Comparison of ENCODE assay signal across 1 cellular context in the genomic region with DNA sequence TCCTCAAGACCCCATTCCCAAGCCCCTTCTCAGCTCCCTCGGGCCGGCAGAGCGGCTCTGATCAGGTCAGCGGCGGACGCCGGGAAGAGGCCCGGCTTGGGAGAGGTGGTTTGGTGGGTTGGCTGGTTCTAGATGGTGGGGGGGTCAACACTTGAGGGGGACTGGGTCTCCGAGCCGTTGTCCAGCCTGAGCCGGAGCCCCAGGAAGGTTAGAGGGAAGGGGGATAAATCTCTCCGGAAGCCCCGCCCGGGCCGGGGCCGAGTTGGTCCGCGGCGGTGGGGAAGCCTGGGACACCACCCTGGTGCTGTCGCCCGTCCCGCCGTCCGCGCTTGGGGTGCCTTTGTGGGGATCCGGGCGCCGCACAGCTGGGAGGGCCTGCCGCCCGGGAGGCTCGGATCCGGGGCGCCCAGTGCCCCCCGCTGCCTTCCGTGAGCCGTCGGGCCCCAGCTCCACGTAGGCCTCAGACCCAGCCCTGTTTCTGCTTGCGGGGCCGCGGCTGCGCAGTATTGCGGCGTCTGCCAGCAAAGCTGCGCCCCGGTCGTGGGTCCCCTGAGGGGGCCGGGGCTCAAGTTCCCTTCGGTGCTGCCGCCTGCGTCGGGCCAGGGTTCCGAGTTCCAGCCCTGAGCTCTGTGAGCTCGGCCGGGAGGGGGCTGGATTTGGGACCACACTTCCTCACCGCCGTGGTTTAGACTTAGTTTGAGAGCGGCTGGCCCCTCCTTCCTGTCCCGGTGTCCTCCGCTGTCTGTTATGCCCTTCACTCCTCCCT.
TF ChIP-seq lines count a peak whose summit lies in the region.

No MANE protein-coding gene starts in this region.

TF ChIP-seq in HepG2, 621 proteins besides CTCF, POLR2A, EP300 and RAD21 (continued from another document and continues in another):
- TF ChIP-seq, protein P1, sequence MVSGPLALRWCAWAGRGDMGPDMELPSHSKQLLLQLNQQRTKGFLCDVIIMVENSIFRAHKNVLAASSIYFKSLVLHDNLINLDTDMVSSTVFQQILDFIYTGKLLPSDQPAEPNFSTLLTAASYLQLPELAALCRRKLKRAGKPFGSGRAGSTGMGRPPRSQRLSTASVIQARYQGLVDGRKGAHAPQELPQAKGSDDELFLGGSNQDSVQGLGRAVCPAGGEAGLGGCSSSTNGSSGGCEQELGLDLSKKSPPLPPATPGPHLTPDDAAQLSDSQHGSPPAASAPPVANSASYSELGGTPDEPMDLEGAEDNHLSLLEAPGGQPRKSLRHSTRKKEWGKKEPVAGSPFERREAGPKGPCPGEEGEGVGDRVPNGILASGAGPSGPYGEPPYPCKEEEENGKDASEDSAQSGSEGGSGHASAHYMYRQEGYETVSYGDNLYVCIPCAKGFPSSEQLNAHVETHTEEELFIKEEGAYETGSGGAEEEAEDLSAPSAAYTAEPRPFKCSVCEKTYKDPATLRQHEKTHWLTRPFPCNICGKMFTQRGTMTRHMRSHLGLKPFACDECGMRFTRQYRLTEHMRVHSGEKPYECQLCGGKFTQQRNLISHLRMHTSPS (CRISPR knock-in tag; IDR thresholded peaks at IDR 0.05; ENCODE audit: low read depth): no peak
- TF ChIP-seq NR2F1 (CRISPR knock-in tag; IDR thresholded peaks at IDR 0.05): no peak
- TF ChIP-seq, protein P2, sequence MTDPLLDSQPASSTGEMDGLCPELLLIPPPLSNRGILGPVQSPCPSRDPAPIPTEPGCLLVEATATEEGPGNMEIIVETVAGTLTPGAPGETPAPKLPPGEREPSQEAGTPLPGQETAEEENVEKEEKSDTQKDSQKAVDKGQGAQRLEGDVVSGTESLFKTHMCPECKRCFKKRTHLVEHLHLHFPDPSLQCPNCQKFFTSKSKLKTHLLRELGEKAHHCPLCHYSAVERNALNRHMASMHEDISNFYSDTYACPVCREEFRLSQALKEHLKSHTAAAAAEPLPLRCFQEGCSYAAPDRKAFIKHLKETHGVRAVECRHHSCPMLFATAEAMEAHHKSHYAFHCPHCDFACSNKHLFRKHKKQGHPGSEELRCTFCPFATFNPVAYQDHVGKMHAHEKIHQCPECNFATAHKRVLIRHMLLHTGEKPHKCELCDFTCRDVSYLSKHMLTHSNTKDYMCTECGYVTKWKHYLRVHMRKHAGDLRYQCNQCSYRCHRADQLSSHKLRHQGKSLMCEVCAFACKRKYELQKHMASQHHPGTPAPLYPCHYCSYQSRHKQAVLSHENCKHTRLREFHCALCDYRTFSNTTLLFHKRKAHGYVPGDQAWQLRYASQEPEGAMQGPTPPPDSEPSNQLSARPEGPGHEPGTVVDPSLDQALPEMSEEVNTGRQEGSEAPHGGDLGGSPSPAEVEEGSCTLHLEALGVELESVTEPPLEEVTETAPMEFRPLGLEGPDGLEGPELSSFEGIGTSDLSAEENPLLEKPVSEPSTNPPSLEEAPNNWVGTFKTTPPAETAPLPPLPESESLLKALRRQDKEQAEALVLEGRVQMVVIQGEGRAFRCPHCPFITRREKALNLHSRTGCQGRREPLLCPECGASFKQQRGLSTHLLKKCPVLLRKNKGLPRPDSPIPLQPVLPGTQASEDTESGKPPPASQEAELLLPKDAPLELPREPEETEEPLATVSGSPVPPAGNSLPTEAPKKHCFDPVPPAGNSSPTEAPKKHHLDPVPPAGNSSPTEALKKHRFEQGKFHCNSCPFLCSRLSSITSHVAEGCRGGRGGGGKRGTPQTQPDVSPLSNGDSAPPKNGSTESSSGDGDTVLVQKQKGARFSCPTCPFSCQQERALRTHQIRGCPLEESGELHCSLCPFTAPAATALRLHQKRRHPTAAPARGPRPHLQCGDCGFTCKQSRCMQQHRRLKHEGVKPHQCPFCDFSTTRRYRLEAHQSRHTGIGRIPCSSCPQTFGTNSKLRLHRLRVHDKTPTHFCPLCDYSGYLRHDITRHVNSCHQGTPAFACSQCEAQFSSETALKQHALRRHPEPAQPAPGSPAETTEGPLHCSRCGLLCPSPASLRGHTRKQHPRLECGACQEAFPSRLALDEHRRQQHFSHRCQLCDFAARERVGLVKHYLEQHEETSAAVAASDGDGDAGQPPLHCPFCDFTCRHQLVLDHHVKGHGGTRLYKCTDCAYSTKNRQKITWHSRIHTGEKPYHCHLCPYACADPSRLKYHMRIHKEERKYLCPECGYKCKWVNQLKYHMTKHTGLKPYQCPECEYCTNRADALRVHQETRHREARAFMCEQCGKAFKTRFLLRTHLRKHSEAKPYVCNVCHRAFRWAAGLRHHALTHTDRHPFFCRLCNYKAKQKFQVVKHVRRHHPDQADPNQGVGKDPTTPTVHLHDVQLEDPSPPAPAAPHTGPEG (CRISPR knock-in tag; IDR thresholded peaks at IDR 0.05): peak; percentile 44; the same call in 1 of the 2 replicates
- TF ChIP-seq, protein P3, sequence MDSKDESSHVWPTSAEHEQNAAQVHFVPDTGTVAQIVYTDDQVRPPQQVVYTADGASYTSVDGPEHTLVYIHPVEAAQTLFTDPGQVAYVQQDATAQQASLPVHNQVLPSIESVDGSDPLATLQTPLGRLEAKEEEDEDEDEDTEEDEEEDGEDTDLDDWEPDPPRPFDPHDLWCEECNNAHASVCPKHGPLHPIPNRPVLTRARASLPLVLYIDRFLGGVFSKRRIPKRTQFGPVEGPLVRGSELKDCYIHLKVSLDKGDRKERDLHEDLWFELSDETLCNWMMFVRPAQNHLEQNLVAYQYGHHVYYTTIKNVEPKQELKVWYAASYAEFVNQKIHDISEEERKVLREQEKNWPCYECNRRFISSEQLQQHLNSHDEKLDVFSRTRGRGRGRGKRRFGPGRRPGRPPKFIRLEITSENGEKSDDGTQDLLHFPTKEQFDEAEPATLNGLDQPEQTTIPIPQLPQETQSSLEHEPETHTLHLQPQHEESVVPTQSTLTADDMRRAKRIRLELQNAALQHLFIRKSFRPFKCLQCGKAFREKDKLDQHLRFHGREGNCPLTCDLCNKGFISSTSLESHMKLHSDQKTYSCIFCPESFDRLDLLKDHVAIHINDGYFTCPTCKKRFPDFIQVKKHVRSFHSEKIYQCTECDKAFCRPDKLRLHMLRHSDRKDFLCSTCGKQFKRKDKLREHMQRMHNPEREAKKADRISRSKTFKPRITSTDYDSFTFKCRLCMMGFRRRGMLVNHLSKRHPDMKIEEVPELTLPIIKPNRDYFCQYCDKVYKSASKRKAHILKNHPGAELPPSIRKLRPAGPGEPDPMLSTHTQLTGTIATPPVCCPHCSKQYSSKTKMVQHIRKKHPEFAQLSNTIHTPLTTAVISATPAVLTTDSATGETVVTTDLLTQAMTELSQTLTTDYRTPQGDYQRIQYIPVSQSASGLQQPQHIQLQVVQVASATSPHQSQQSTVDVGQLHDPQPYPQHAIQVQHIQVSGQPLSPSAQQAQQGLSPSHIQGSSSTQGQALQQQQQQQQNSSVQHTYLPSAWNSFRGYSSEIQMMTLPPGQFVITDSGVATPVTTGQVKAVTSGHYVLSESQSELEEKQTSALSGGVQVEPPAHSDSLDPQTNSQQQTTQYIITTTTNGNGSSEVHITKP (CRISPR knock-in tag; IDR thresholded peaks at IDR 0.05; ENCODE audit: low read depth): no peak
- TF ChIP-seq, protein P4, sequence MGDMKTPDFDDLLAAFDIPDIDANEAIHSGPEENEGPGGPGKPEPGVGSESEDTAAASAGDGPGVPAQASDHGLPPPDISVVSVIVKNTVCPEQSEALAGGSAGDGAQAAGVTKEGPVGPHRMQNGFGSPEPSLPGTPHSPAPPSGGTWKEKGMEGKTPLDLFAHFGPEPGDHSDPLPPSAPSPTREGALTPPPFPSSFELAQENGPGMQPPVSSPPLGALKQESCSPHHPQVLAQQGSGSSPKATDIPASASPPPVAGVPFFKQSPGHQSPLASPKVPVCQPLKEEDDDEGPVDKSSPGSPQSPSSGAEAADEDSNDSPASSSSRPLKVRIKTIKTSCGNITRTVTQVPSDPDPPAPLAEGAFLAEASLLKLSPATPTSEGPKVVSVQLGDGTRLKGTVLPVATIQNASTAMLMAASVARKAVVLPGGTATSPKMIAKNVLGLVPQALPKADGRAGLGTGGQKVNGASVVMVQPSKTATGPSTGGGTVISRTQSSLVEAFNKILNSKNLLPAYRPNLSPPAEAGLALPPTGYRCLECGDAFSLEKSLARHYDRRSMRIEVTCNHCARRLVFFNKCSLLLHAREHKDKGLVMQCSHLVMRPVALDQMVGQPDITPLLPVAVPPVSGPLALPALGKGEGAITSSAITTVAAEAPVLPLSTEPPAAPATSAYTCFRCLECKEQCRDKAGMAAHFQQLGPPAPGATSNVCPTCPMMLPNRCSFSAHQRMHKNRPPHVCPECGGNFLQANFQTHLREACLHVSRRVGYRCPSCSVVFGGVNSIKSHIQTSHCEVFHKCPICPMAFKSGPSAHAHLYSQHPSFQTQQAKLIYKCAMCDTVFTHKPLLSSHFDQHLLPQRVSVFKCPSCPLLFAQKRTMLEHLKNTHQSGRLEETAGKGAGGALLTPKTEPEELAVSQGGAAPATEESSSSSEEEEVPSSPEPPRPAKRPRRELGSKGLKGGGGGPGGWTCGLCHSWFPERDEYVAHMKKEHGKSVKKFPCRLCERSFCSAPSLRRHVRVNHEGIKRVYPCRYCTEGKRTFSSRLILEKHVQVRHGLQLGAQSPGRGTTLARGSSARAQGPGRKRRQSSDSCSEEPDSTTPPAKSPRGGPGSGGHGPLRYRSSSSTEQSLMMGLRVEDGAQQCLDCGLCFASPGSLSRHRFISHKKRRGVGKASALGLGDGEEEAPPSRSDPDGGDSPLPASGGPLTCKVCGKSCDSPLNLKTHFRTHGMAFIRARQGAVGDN (CRISPR knock-in tag; IDR thresholded peaks at IDR 0.05): peak; percentile 75; the same call in 1 of the 2 replicates
- TF ChIP-seq MEF2D (CRISPR knock-in tag; IDR thresholded peaks at IDR 0.05): no peak
- TF ChIP-seq ARNT (IDR thresholded peaks at IDR 0.05): no peak
- TF ChIP-seq, protein P5, sequence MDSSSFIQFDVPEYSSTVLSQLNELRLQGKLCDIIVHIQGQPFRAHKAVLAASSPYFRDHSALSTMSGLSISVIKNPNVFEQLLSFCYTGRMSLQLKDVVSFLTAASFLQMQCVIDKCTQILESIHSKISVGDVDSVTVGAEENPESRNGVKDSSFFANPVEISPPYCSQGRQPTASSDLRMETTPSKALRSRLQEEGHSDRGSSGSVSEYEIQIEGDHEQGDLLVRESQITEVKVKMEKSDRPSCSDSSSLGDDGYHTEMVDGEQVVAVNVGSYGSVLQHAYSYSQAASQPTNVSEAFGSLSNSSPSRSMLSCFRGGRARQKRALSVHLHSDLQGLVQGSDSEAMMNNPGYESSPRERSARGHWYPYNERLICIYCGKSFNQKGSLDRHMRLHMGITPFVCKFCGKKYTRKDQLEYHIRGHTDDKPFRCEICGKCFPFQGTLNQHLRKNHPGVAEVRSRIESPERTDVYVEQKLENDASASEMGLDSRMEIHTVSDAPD (CRISPR knock-in tag; IDR thresholded peaks at IDR 0.05): no peak
- TF ChIP-seq ARNT2 (CRISPR knock-in tag; IDR thresholded peaks at IDR 0.05; ENCODE audit: low read depth): no peak; the same call in 1 of the 2 replicates
- no peak for TF ChIP-seq SRY (CRISPR knock-in tag; IDR thresholded peaks at IDR 0.05)
- no peak for TF ChIP-seq SIN3B (IDR thresholded peaks at IDR 0.05; ENCODE audit: low read length)
- TF ChIP-seq SAP130 (CRISPR knock-in tag; IDR thresholded peaks at IDR 0.05; ENCODE audit: low read depth): peak; percentile 77
- TF ChIP-seq, protein P6, sequence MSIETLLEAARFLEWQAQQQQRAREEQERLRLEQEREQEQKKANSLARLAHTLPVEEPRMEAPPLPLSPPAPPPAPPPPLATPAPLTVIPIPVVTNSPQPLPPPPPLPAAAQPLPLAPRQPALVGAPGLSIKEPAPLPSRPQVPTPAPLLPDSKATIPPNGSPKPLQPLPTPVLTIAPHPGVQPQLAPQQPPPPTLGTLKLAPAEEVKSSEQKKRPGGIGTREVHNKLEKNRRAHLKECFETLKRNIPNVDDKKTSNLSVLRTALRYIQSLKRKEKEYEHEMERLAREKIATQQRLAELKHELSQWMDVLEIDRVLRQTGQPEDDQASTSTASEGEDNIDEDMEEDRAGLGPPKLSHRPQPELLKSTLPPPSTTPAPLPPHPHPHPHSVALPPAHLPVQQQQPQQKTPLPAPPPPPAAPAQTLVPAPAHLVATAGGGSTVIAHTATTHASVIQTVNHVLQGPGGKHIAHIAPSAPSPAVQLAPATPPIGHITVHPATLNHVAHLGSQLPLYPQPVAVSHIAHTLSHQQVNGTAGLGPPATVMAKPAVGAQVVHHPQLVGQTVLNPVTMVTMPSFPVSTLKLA (IDR thresholded peaks at IDR 0.05): no peak
- TF ChIP-seq FIP1L1 (IDR thresholded peaks at IDR 0.05; ENCODE audit: borderline replicate concordance, insufficient read depth, low read depth, low read length): no peak
- no peak for TF ChIP-seq ZNF788 (CRISPR knock-in tag; IDR thresholded peaks at IDR 0.05; ENCODE audit: borderline replicate concordance)
- no peak for TF ChIP-seq NAIF1 (CRISPR knock-in tag; IDR thresholded peaks at IDR 0.05; ENCODE audit: borderline replicate concordance)
- TF ChIP-seq, protein P7, sequence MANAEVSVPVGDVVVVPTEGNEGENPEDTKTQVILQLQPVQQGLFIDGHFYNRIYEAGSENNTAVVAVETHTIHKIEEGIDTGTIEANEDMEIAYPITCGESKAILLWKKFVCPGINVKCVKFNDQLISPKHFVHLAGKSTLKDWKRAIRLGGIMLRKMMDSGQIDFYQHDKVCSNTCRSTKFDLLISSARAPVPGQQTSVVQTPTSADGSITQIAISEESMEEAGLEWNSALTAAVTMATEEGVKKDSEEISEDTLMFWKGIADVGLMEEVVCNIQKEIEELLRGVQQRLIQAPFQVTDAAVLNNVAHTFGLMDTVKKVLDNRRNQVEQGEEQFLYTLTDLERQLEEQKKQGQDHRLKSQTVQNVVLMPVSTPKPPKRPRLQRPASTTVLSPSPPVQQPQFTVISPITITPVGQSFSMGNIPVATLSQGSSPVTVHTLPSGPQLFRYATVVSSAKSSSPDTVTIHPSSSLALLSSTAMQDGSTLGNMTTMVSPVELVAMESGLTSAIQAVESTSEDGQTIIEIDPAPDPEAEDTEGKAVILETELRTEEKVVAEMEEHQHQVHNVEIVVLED (CRISPR knock-in tag; IDR thresholded peaks at IDR 0.05; ENCODE audit: borderline replicate concordance): peak; percentile 42; the same call in 1 of the 2 replicates
- no peak for TF ChIP-seq PCBP2 (optimal IDR thresholded peaks at IDR 0.05; ENCODE audit: low read depth, low read length, poor library complexity, severe bottlenecking)
- TF ChIP-seq HNRNPUL1 (IDR thresholded peaks at IDR 0.05; ENCODE audit: low read depth, low read length): no peak
- TF ChIP-seq, protein P8, sequence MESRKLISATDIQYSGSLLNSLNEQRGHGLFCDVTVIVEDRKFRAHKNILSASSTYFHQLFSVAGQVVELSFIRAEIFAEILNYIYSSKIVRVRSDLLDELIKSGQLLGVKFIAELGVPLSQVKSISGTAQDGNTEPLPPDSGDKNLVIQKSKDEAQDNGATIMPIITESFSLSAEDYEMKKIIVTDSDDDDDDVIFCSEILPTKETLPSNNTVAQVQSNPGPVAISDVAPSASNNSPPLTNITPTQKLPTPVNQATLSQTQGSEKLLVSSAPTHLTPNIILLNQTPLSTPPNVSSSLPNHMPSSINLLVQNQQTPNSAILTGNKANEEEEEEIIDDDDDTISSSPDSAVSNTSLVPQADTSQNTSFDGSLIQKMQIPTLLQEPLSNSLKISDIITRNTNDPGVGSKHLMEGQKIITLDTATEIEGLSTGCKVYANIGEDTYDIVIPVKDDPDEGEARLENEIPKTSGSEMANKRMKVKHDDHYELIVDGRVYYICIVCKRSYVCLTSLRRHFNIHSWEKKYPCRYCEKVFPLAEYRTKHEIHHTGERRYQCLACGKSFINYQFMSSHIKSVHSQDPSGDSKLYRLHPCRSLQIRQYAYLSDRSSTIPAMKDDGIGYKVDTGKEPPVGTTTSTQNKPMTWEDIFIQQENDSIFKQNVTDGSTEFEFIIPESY (CRISPR knock-in tag; IDR thresholded peaks at IDR 0.05): no peak
